ENCODE assay signal across 1 cellular context in the genomic region with DNA sequence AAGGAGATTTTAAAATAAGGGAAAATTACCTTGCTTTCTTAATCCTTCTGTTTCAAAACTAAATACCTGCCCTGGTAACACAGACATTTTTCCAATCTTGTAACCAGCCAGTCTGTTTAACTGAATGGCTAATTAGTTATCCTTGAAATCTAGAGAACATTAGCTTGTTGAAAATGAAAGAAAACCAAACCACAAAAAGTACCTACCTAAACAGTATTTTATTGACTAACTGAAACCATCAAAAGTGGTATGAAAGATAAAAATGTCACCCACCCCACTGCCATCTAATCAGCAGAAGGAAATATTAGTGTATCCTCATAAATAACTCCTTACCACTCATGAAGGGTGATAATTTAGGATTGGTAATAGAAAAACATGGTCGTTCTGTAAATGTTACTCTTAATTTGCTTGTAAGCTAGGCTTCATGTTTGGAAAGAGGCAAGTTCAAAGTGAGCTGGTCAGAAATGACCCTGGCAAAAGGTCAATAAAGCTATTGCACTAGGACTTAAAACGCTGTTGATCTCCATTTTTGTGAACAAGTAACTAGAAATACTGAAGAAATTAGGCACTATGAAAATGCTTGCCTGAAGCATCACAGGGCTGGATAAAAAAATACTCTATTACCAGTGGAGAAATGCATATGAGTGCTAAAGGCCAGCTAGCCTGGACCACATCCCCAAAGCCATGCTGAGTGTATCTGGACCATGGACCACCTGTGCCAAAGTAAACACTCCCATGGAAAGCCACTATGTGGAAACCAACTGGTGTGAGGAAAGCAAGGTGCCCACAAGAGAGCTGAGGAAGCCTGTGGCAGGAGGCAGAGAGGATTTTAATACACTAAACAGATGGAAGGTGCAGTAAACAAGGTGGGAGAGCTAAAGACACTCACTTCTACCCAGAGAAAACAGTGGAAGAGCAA.
TF ChIP-seq lines count a peak whose summit lies in the region.

No MANE protein-coding gene starts in this region.

TF ChIP-seq in H1, 55 proteins besides CTCF, POLR2A, EP300 and RAD21 (continued from another document):
- TF ChIP-seq CEBPB (IDR thresholded peaks at IDR 0.05; ENCODE audit: low read depth, low read length): no peak
- TF ChIP-seq CHD2 (IDR thresholded peaks at IDR 0.05; ENCODE audit: low read length): no peak
- TF ChIP-seq, protein P1, sequence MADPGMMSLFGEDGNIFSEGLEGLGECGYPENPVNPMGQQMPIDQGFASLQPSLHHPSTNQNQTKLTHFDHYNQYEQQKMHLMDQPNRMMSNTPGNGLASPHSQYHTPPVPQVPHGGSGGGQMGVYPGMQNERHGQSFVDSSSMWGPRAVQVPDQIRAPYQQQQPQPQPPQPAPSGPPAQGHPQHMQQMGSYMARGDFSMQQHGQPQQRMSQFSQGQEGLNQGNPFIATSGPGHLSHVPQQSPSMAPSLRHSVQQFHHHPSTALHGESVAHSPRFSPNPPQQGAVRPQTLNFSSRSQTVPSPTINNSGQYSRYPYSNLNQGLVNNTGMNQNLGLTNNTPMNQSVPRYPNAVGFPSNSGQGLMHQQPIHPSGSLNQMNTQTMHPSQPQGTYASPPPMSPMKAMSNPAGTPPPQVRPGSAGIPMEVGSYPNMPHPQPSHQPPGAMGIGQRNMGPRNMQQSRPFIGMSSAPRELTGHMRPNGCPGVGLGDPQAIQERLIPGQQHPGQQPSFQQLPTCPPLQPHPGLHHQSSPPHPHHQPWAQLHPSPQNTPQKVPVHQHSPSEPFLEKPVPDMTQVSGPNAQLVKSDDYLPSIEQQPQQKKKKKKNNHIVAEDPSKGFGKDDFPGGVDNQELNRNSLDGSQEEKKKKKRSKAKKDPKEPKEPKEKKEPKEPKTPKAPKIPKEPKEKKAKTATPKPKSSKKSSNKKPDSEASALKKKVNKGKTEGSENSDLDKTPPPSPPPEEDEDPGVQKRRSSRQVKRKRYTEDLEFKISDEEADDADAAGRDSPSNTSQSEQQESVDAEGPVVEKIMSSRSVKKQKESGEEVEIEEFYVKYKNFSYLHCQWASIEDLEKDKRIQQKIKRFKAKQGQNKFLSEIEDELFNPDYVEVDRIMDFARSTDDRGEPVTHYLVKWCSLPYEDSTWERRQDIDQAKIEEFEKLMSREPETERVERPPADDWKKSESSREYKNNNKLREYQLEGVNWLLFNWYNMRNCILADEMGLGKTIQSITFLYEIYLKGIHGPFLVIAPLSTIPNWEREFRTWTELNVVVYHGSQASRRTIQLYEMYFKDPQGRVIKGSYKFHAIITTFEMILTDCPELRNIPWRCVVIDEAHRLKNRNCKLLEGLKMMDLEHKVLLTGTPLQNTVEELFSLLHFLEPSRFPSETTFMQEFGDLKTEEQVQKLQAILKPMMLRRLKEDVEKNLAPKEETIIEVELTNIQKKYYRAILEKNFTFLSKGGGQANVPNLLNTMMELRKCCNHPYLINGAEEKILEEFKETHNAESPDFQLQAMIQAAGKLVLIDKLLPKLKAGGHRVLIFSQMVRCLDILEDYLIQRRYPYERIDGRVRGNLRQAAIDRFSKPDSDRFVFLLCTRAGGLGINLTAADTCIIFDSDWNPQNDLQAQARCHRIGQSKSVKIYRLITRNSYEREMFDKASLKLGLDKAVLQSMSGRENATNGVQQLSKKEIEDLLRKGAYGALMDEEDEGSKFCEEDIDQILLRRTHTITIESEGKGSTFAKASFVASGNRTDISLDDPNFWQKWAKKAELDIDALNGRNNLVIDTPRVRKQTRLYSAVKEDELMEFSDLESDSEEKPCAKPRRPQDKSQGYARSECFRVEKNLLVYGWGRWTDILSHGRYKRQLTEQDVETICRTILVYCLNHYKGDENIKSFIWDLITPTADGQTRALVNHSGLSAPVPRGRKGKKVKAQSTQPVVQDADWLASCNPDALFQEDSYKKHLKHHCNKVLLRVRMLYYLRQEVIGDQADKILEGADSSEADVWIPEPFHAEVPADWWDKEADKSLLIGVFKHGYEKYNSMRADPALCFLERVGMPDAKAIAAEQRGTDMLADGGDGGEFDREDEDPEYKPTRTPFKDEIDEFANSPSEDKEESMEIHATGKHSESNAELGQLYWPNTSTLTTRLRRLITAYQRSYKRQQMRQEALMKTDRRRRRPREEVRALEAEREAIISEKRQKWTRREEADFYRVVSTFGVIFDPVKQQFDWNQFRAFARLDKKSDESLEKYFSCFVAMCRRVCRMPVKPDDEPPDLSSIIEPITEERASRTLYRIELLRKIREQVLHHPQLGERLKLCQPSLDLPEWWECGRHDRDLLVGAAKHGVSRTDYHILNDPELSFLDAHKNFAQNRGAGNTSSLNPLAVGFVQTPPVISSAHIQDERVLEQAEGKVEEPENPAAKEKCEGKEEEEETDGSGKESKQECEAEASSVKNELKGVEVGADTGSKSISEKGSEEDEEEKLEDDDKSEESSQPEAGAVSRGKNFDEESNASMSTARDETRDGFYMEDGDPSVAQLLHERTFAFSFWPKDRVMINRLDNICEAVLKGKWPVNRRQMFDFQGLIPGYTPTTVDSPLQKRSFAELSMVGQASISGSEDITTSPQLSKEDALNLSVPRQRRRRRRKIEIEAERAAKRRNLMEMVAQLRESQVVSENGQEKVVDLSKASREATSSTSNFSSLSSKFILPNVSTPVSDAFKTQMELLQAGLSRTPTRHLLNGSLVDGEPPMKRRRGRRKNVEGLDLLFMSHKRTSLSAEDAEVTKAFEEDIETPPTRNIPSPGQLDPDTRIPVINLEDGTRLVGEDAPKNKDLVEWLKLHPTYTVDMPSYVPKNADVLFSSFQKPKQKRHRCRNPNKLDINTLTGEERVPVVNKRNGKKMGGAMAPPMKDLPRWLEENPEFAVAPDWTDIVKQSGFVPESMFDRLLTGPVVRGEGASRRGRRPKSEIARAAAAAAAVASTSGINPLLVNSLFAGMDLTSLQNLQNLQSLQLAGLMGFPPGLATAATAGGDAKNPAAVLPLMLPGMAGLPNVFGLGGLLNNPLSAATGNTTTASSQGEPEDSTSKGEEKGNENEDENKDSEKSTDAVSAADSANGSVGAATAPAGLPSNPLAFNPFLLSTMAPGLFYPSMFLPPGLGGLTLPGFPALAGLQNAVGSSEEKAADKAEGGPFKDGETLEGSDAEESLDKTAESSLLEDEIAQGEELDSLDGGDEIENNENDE (IDR thresholded peaks at IDR 0.05; ENCODE audit: insufficient replicate concordance, low read length): no peak
- TF ChIP-seq RBBP5 (IDR thresholded peaks at IDR 0.05; ENCODE audit: borderline replicate concordance, low read depth, low read length): no peak
- TF ChIP-seq YY1 (IDR thresholded peaks at IDR 0.05; ENCODE audit: low read depth, low read length): no peak
- no peak for TF ChIP-seq SIN3A (conservative IDR thresholded peaks at IDR 0.05 in 1 of 2, IDR thresholded peaks at IDR 0.05 in 1 of 2; ENCODE audit: low read depth in 1 of 2, low read length in 2 of 2)
- TF ChIP-seq SRF (IDR thresholded peaks at IDR 0.05; ENCODE audit: low read depth, low read length): no peak
- no peak for TF ChIP-seq SUZ12 (IDR thresholded peaks at IDR 0.05; ENCODE audit: low read length)
- TF ChIP-seq CREB1 (IDR thresholded peaks at IDR 0.05): no peak
- no peak for TF ChIP-seq EGR1 (IDR thresholded peaks at IDR 0.05; ENCODE audit: borderline replicate concordance, low read depth, low read length)
- no peak for TF ChIP-seq CTBP2 (IDR thresholded peaks at IDR 0.05; ENCODE audit: borderline replicate concordance, insufficient read depth, insufficient read length, low read length)
- TF ChIP-seq POLR2AphosphoS5 (IDR thresholded peaks at IDR 0.05; ENCODE audit: low read depth, low read length): no peak
- TF ChIP-seq HDAC6 (IDR thresholded peaks at IDR 0.05; ENCODE audit: low read depth, low read length): no peak
- no peak for TF ChIP-seq NANOG (IDR thresholded peaks at IDR 0.05; ENCODE audit: insufficient read depth, low read depth, low read length, poor library complexity, severe bottlenecking)
